In genomic region chr20:45833883-45834796, GRCh38 we compare ENCODE assay signal across 9 cellular contexts. TPM values are rescaled to one million over a fixed set of nuclear protein-coding genes. Genes with fewer than 3 reads are reported as not detected.
DNase-seq lines count a peak whose midpoint lies in the region; ATAC-seq and TF ChIP-seq lines count a peak whose summit lies in the region.
"Had no signal": no experiment of that assay in that cellular context is flagged by ENCODE, and none has a peak within 500 bp of the region (broad histone marks: within the 10 kb centered on the region; RNA-seq: fewer than 3 reads in every experiment).

No MANE protein-coding gene starts in this region.

- WGBS in liver, result 7% methylated on average over 71 of the region's 71 CpGs

- ATAC-seq in GM19328 (IDR thresholded peaks at IDR 0.05; ENCODE audit: unreplicated experiment), result no peak

- H3K27me3 ChIP-seq in liver (ENCODE audit: control insufficient read depth in 4 of 4, insufficient read depth in 4 of 4, low read length in 3 of 4), result no peaks in the 10 kb centered on the region

- no peak for TF ChIP-seq RAD21 in liver (IDR thresholded peaks at IDR 0.05)

- DNase-seq in GM12865 (ENCODE audit: low read depth) (peak; percentile 43), M059J (ENCODE audit: low read depth) (peak; percentile 73), ecto neural progenitor cell (ENCODE audit: low spot score) (peak; percentile 89), NCI-H1048 (lab: John Stamatoyannopoulos, UW) (no peak)
- DNase-seq in activated CD4-positive, alpha-beta T cell treated with anti-CD3 and anti-CD28 coated beads, Interleukin-2, amount 10 ng/mL, durations not matched to agents 24 days and 14 days, result peak; percentile 87
- DNase-seq in stimulated activated CD4-positive, alpha-beta T cell treated with anti-CD3 and anti-CD28 coated beads, Interleukin-2, amount 100 ng/mL, for 4 hours (ENCODE audit: low read depth), result peak; percentile 24

- no peak overlapping the region for H3K27ac Mint-ChIP-seq in activated CD4-positive, alpha-beta T cell treated with anti-CD3 and anti-CD28 coated beads, Interleukin-2, amount 10 ng/mL, durations not matched to agents 24 days and 14 days

- intact Hi-C loops in activated CD4-positive, alpha-beta T cell treated with anti-CD3 and anti-CD28 coated beads, Interleukin-2, amount 10 ng/mL, durations not matched to agents 24 days and 14 days (cut with micrococcal nuclease), result loop anchor here (2.0 kb wide), 1 partner anchor 23 kb away; the partner anchor contains the start of genes ACOT8 and ZSWIM3

- no peak for TF ChIP-seq CTCF in GM12865 (IDR thresholded peaks at IDR 0.05; ENCODE audit: insufficient read depth, low read depth, low read length, missing control alignments)
- no peak for TF ChIP-seq CTCF in liver (IDR thresholded peaks at IDR 0.05; ENCODE audit: low read depth, low read length, missing input control)

- no peaks in the 10 kb centered on the region for H3K9me3 ChIP-seq in liver (ENCODE audit: control insufficient read depth in 4 of 4, low read length in 3 of 4)

- peaks cover 0 to 2% (median 0%) of the 10 kb centered on the region in 4 donors for H3K36me3 ChIP-seq in liver (ENCODE audit: control insufficient read depth in 4 of 4, insufficient read depth in 3 of 4, low read depth in 1 of 4, low read length in 3 of 4)

- peaks cover 4 to 14% (median 9%) of the 10 kb centered on the region in 4 donors for H3K4me1 ChIP-seq in liver (ENCODE audit: control insufficient read depth in 4 of 4, insufficient read depth in 4 of 4, low read length in 3 of 4)

- no peaks in the 10 kb centered on the region for H3K9me3 Mint-ChIP-seq in activated CD4-positive, alpha-beta T cell treated with anti-CD3 and anti-CD28 coated beads, Interleukin-2, amount 10 ng/mL, durations not matched to agents 24 days and 14 days

- peaks cover 6% of the 10 kb centered on the region for H3K4me1 Mint-ChIP-seq in activated CD4-positive, alpha-beta T cell treated with anti-CD3 and anti-CD28 coated beads, Interleukin-2, amount 10 ng/mL, durations not matched to agents 24 days and 14 days

- peaks cover 10% of the 10 kb centered on the region for H3K27me3 Mint-ChIP-seq in activated CD4-positive, alpha-beta T cell treated with anti-CD3 and anti-CD28 coated beads, Interleukin-2, amount 10 ng/mL, durations not matched to agents 24 days and 14 days

- H3K4me3 ChIP-seq in GM12865 (ENCODE audit: low read depth, low read length) (peak overlapping the region; percentile 74), liver (ENCODE audit: low read depth in 1 of 3, low read length in 3 of 3) (peak overlapping the region; percentile 69 to 79 (median 70))

- H3K36me3 Mint-ChIP-seq in activated CD4-positive, alpha-beta T cell treated with anti-CD3 and anti-CD28 coated beads, Interleukin-2, amount 10 ng/mL, durations not matched to agents 24 days and 14 days (ENCODE audit: low read depth), result no peaks in the 10 kb centered on the region

- H3K4me3 Mint-ChIP-seq in activated CD4-positive, alpha-beta T cell treated with anti-CD3 and anti-CD28 coated beads, Interleukin-2, amount 10 ng/mL, durations not matched to agents 24 days and 14 days, result peak overlapping the region; percentile 83

- H3K9ac ChIP-seq in liver (ENCODE audit: low read depth in 1 of 2, low read length in 2 of 2), result peak overlapping the region in 1 of 2 donors; percentile 20

- H3K27ac ChIP-seq in liver (ENCODE audit: low read depth in 1 of 2, low read length in 2 of 2), result peak overlapping the region; percentile 60 to 82

TF ChIP-seq in liver, 16 proteins besides CTCF, POLR2A, EP300 and RAD21:
- no peak for TF ChIP-seq RXRA (IDR thresholded peaks at IDR 0.05)
- TF ChIP-seq FOXA2 (IDR thresholded peaks at IDR 0.05), result no peak
- TF ChIP-seq, protein P1, sequence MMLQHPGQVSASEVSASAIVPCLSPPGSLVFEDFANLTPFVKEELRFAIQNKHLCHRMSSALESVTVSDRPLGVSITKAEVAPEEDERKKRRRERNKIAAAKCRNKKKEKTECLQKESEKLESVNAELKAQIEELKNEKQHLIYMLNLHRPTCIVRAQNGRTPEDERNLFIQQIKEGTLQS (IDR thresholded peaks at IDR 0.05), result no peak
- no peak for TF ChIP-seq FOXA1 (IDR thresholded peaks at IDR 0.05)
- no peak for TF ChIP-seq JUND (IDR thresholded peaks at IDR 0.05)
- no peak for TF ChIP-seq YY1 (IDR thresholded peaks at IDR 0.05)
- TF ChIP-seq HNF4G (IDR thresholded peaks at IDR 0.05), result no peak
- no peak for TF ChIP-seq EGR1 (IDR thresholded peaks at IDR 0.05; ENCODE audit: low read depth in 2 of 2)
- TF ChIP-seq, protein P2, sequence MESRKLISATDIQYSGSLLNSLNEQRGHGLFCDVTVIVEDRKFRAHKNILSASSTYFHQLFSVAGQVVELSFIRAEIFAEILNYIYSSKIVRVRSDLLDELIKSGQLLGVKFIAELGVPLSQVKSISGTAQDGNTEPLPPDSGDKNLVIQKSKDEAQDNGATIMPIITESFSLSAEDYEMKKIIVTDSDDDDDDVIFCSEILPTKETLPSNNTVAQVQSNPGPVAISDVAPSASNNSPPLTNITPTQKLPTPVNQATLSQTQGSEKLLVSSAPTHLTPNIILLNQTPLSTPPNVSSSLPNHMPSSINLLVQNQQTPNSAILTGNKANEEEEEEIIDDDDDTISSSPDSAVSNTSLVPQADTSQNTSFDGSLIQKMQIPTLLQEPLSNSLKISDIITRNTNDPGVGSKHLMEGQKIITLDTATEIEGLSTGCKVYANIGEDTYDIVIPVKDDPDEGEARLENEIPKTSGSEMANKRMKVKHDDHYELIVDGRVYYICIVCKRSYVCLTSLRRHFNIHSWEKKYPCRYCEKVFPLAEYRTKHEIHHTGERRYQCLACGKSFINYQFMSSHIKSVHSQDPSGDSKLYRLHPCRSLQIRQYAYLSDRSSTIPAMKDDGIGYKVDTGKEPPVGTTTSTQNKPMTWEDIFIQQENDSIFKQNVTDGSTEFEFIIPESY (IDR thresholded peaks at IDR 0.05), result no peak
- TF ChIP-seq HNF4A (conservative IDR thresholded peaks at IDR 0.05), result no peak
- no peak for TF ChIP-seq NR2F2 (IDR thresholded peaks at IDR 0.05)
- TF ChIP-seq GABPA (IDR thresholded peaks at IDR 0.05 in 1 of 2, conservative IDR thresholded peaks at IDR 0.05 in 1 of 2), result no peak
- no peak for TF ChIP-seq TAF1 (conservative IDR thresholded peaks at IDR 0.05)
- TF ChIP-seq SP1 (IDR thresholded peaks at IDR 0.05), result no peak
- TF ChIP-seq, protein P3, sequence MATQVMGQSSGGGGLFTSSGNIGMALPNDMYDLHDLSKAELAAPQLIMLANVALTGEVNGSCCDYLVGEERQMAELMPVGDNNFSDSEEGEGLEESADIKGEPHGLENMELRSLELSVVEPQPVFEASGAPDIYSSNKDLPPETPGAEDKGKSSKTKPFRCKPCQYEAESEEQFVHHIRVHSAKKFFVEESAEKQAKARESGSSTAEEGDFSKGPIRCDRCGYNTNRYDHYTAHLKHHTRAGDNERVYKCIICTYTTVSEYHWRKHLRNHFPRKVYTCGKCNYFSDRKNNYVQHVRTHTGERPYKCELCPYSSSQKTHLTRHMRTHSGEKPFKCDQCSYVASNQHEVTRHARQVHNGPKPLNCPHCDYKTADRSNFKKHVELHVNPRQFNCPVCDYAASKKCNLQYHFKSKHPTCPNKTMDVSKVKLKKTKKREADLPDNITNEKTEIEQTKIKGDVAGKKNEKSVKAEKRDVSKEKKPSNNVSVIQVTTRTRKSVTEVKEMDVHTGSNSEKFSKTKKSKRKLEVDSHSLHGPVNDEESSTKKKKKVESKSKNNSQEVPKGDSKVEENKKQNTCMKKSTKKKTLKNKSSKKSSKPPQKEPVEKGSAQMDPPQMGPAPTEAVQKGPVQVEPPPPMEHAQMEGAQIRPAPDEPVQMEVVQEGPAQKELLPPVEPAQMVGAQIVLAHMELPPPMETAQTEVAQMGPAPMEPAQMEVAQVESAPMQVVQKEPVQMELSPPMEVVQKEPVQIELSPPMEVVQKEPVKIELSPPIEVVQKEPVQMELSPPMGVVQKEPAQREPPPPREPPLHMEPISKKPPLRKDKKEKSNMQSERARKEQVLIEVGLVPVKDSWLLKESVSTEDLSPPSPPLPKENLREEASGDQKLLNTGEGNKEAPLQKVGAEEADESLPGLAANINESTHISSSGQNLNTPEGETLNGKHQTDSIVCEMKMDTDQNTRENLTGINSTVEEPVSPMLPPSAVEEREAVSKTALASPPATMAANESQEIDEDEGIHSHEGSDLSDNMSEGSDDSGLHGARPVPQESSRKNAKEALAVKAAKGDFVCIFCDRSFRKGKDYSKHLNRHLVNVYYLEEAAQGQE (IDR thresholded peaks at IDR 0.05), result no peak
- no peak for TF ChIP-seq MAX (IDR thresholded peaks at IDR 0.05)

RNA-seq across cellular contexts. Expression of gene SNX21, which starts 0.5 kb away (rescaled TPM):
- 35.1 and 35.8 TPM in 2 replicates for total RNA-seq in M059J (2014; rRNA removed; shearing (Covaris generic))
- total RNA-seq in activated CD4-positive, alpha-beta T cell treated with anti-CD3 and anti-CD28 coated beads, Interleukin-2, amount 10 ng/mL, durations not matched to agents 24 days and 14 days, result 0.47 and 0.89 TPM in 2 replicates
- total RNA-seq in liver, result 10 to 100 TPM in 1 of 2 donors, 1 to 10 TPM in 1; 4.5 to 10.6 TPM
- 1 to 10 TPM; 3.8 to 5.1 TPM for polyA plus RNA-seq in liver

RNA-seq across cellular contexts. Expression of gene TNNC2, which starts 7.0 kb away (rescaled TPM):
- not detected in 2 replicates for total RNA-seq in M059J (2014; rRNA removed; shearing (Covaris generic))
- not detected in 2 replicates for total RNA-seq in activated CD4-positive, alpha-beta T cell treated with anti-CD3 and anti-CD28 coated beads, Interleukin-2, amount 10 ng/mL, durations not matched to agents 24 days and 14 days
- total RNA-seq in liver, result under 1 TPM in 1 of 2 donors, not detected in 1; 0.33 TPM
- polyA plus RNA-seq in liver, result under 1 TPM; 0.12 to 0.31 TPM
- total RNA-seq: dermis microvascular lymphatic vessel endothelial cell had no signal

RNA-seq across cellular contexts. Expression of gene UBE2C, which starts 21.7 kb away (rescaled TPM):
- total RNA-seq in M059J (2014; rRNA removed; shearing (Covaris generic)), result 435 and 579 TPM in 2 replicates
- total RNA-seq in activated CD4-positive, alpha-beta T cell treated with anti-CD3 and anti-CD28 coated beads, Interleukin-2, amount 10 ng/mL, durations not matched to agents 24 days and 14 days, result 113 and 115 TPM in 2 replicates
- total RNA-seq in liver, result 10 to 100 TPM in 1 of 2 donors, not detected in 1; 27.6 TPM
- 1 to 10 TPM; 2.7 to 8.1 TPM for polyA plus RNA-seq in liver

RNA-seq across cellular contexts. Expression of gene ACOT8, which starts 23.1 kb away (rescaled TPM):
- 102 and 117 TPM in 2 replicates for total RNA-seq in M059J (2014; rRNA removed; shearing (Covaris generic))
- 27.6 and 28.5 TPM in 2 replicates for total RNA-seq in activated CD4-positive, alpha-beta T cell treated with anti-CD3 and anti-CD28 coated beads, Interleukin-2, amount 10 ng/mL, durations not matched to agents 24 days and 14 days
- total RNA-seq in liver, result 10 to 100 TPM; 24.4 to 24.5 TPM
- 10 to 100 TPM; 24.5 to 27.1 TPM for polyA plus RNA-seq in liver

RNA-seq across cellular contexts. Expression of gene ZSWIM3, which starts 23.3 kb away (rescaled TPM):
- 8.6 and 12.0 TPM in 2 replicates for total RNA-seq in M059J (2014; rRNA removed; shearing (Covaris generic))
- 5.5 and 6.0 TPM in 2 replicates for total RNA-seq in activated CD4-positive, alpha-beta T cell treated with anti-CD3 and anti-CD28 coated beads, Interleukin-2, amount 10 ng/mL, durations not matched to agents 24 days and 14 days
- total RNA-seq in liver, result 1 to 10 TPM; 2.9 to 4.2 TPM
- polyA plus RNA-seq in liver, result 1 to 10 TPM in 1 of 2 donors, under 1 TPM in 1; 0.56 to 1.6 TPM
